8 cellular contexts compared by ENCODE assay signal in the genomic region with DNA sequence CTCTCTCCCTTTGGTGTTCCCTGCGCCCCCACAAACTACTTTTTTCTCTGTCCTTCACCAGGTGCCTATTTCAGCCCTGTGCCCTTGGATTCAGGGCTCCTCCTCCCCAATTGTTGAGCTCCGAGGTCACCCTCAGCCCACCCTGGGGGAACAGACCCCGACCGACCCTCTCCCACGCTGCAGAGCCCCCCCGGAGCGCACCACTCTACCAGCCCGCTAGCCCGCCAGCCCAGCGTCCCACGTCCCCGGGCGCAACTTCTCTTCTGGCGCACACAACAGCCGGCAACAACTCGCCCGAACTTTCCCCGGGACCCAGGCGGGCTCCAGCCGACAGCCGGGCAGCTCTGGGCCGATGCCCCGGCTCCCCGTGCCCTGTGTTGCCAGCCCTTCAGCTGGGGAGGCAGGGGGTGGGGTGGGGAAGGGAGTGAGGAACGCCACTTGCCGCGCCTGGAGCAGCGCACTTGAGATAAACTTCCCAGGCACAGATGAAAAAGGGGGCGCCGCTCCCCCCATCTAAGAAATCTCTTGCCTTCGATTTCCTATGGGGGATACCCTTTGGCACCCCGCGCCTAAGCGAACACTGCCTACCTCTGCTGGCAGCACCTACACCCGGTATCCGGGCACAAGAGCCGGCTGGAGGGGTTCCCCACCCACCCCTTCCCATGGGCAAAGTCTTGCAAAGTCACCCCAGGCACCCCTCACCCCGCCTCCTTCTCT. TPM values are rescaled to one million over a fixed set of nuclear protein-coding genes. Genes with fewer than 3 reads are reported as not detected.
DNase-seq lines count a peak whose midpoint lies in the region; ATAC-seq and TF ChIP-seq lines count a peak whose summit lies in the region.

No MANE protein-coding gene starts in this region.

- H3K9me3 ChIP-seq in mammary epithelial cell (replicated peaks; ENCODE audit: insufficient read depth, low read length) (no peaks in the 10 kb centered on the region), mesenchymal stem cell (ENCODE audit: control insufficient read depth, low read length) (no peaks in the 10 kb centered on the region)

- H2AK5ac ChIP-seq in mesenchymal stem cell (ENCODE audit: low read length, severe bottlenecking): no peak overlapping the region

- H3K27ac ChIP-seq in HL-60 (replicated peaks) (no peak overlapping the region), mammary epithelial cell (ENCODE audit: insufficient read depth, low read depth, low read length) (no peak overlapping the region), mesenchymal stem cell (ENCODE audit: low read length, poor library complexity, severe bottlenecking) (no peak overlapping the region)

- H2AFZ ChIP-seq in mammary epithelial cell (ENCODE audit: low read depth, low read length) (peak overlapping the region; percentile 48), mesenchymal stem cell (ENCODE audit: low read depth, low read length) (no peak overlapping the region)

- no peak overlapping the region for H2BK120ac ChIP-seq in mesenchymal stem cell (ENCODE audit: low read depth, low read length)

- peak; percentile 28 for DNase-seq in ACHN
- no peak for DNase-seq in HL-60 (ENCODE audit: low read depth in 1 of 2, low spot score in 1 of 2)
- peak; percentile 40 for DNase-seq in mammary epithelial cell
- peak; percentile 46 for DNase-seq in mesenchymal stem cell
- DNase-seq in NCI-H526 (lab: John Stamatoyannopoulos, UW): no peak
- DNase-seq in stimulated activated CD4-positive, alpha-beta T cell treated with anti-CD3 and anti-CD28 coated beads, Interleukin-15, amount 100 ng/mL, for 24 hours: no peak

- ATAC-seq in HG02981 (IDR thresholded peaks at IDR 0.05; ENCODE audit: unreplicated experiment) (no peak), HG02588 (IDR thresholded peaks at IDR 0.05; ENCODE audit: unreplicated experiment) (no peak)

- H4K20me1 ChIP-seq in mammary epithelial cell (ENCODE audit: insufficient read depth, low read length): peaks cover 3% of the 10 kb centered on the region

- dilution Hi-C loops in mammary epithelial cell (cut with HindIII; ENCODE audit: low sequenced_read_pairs): no loop called here

- CTCF ChIA-PET in mammary epithelial cell (lab: Charles Lee; ENCODE audit: low non-redundant PET): no interaction called here

- in situ Hi-C loops in ACHN (cut with HindIII; ENCODE audit: low pct_ligation_motif_present, low pct_unique_long_range_greater_than_20kb, low sequenced_read_pairs): no loop called here
- in situ Hi-C loops in mammary epithelial cell (cut with MboI; ENCODE audit: low sequenced_read_pairs in 2 of 2): no loop called here

- H3K4me2 ChIP-seq in mammary epithelial cell (ENCODE audit: insufficient read depth, low read depth, low read length) (peak overlapping the region; percentile 99), mesenchymal stem cell (ENCODE audit: low read length, poor library complexity, severe bottlenecking) (peak overlapping the region; percentile 98)

- H3K4me1 ChIP-seq in mammary epithelial cell (ENCODE audit: insufficient read depth, low read length): peaks cover 10% of the 10 kb centered on the region
- H3K4me1 ChIP-seq in mesenchymal stem cell (ENCODE audit: control insufficient read depth, insufficient read depth, low read depth, low read length): peaks cover 28% of the 10 kb centered on the region

- TF ChIP-seq CTCF in HL-60 (IDR thresholded peaks at IDR 0.05; ENCODE audit: insufficient read depth, low read length) (no peak), mammary epithelial cell (conservative IDR thresholded peaks at IDR 0.05 in 1 of 2, IDR thresholded peaks at IDR 0.05 in 1 of 2; ENCODE audit: extremely low read depth in 1 of 2, insufficient read depth in 1 of 2, low read depth in 1 of 2, low read length in 2 of 2) (no peak)

- 9% methylated on average over 9 of the region's 38 CpGs for WGBS in mammary epithelial cell (ENCODE audit: low coverage, missing lambda C conversion rate)
- 4% methylated on average over 31 of the region's 38 CpGs for WGBS in mesenchymal stem cell

- H3K4me3 ChIP-seq in HL-60 (replicated peaks; ENCODE audit: insufficient read depth, low read length): peak overlapping the region; percentile 8; the same call in 1 of the 2 replicates
- H3K4me3 ChIP-seq in mammary epithelial cell (replicated peaks in 1 of 3; ENCODE audit: insufficient read depth in 1 of 3, low read depth in 2 of 3, low read length in 3 of 3): peak overlapping the region; percentile 64 to 87 (median 80)
- H3K4me3 ChIP-seq in mesenchymal stem cell (ENCODE audit: insufficient read depth in 1 of 2, low read depth in 1 of 2, low read length in 2 of 2): peak overlapping the region; percentile 41 to 47

- H2BK5ac ChIP-seq in mesenchymal stem cell (ENCODE audit: low read depth, low read length, poor library complexity, severe bottlenecking): no peak overlapping the region

- H3K23ac ChIP-seq in mesenchymal stem cell (ENCODE audit: low read length in 2 of 2): no peak overlapping the region

- H3K27me3 ChIP-seq in HL-60 (ENCODE audit: insufficient read depth, poor library complexity, severe bottlenecking) (peaks cover 72% of the 10 kb centered on the region), mammary epithelial cell (ENCODE audit: insufficient read depth, low read length) (no peaks in the 10 kb centered on the region), mesenchymal stem cell (ENCODE audit: control insufficient read depth in 1 of 2, insufficient read depth in 1 of 2, low read length in 2 of 2) (peaks cover 76 to 78% of the 10 kb centered on the region in 2 experiments)

- H2BK12ac ChIP-seq in mesenchymal stem cell (ENCODE audit: low read length in 2 of 2): no peak overlapping the region

- intact Hi-C loops in mammary epithelial cell (cut with micrococcal nuclease): loop anchor here (1.0 to 5.0 kb wide), 6 partner anchors 37 to 265 kb away; no protein-coding TSS in a partner anchor

- no peak overlapping the region for H4K91ac ChIP-seq in mesenchymal stem cell (ENCODE audit: low read length)

- no peak overlapping the region for H4K8ac ChIP-seq in mesenchymal stem cell (ENCODE audit: low read length)

- no TSS peak for BruUV-seq in mammary epithelial cell (replicated peaks; lab: Mats Ljungman, UMichigan)

- no peaks in the 10 kb centered on the region for H3K79me1 ChIP-seq in mesenchymal stem cell (replicated peaks; ENCODE audit: low read length, poor library complexity, severe bottlenecking)

- no peak overlapping the region for H3K18ac ChIP-seq in mesenchymal stem cell (ENCODE audit: low read depth in 1 of 2, low read length in 2 of 2)

- H3K14ac ChIP-seq in mesenchymal stem cell (ENCODE audit: low read length in 2 of 2): no peak overlapping the region

- peak overlapping the region; percentile 42 for H3K9ac ChIP-seq in mammary epithelial cell (ENCODE audit: insufficient read depth, low read length)
- no peak overlapping the region for H3K9ac ChIP-seq in mesenchymal stem cell (ENCODE audit: low read length)

- no peak overlapping the region for H3K4ac ChIP-seq in mesenchymal stem cell (ENCODE audit: low read depth in 1 of 2, low read length in 2 of 2)

- H3K36me3 ChIP-seq in mammary epithelial cell (ENCODE audit: insufficient read depth, low read length) (no peaks in the 10 kb centered on the region), mesenchymal stem cell (ENCODE audit: control insufficient read depth in 1 of 2, insufficient read depth in 2 of 2, low read depth in 1 of 2, low read length in 2 of 2) (no peaks in the 10 kb centered on the region)

- H2BK15ac ChIP-seq in mesenchymal stem cell (ENCODE audit: low read depth, poor library complexity, severe bottlenecking): no peak overlapping the region

- peaks cover 13% of the 10 kb centered on the region for H3K79me2 ChIP-seq in mammary epithelial cell (ENCODE audit: insufficient read depth, low read length)

RNA-seq across cellular contexts. Expression of gene CASZ1, which starts 1.0 kb away (rescaled TPM):
- total RNA-seq in mammary epithelial cell: 10 to 100 TPM; 13.0 to 14.1 TPM
- 4.3 TPM for polyA plus RNA-seq in mammary epithelial cell
- 4.5 TPM for polyA minus RNA-seq in mammary epithelial cell
- 2.6 TPM for polyA plus RNA-seq in mesenchymal stem cell (2013, experiment 1 of 2)
- 4.0 TPM for polyA plus RNA-seq in mesenchymal stem cell (2013, experiment 2 of 2)

Comparison
In these comparisons a context has a peak if more than half of its experiments do, and no peak if none do; other contexts are left out.
1. DNase-seq: peak in ACHN (single experiment), mammary epithelial cell (single experiment) and mesenchymal stem cell (single experiment); none in HL-60 (0 of 2), NCI-H526 (0 of 2) and stimulated activated CD4-positive, alpha-beta T cell treated with anti-CD3 and anti-CD28 coated beads, Interleukin-15, amount 100 ng/mL, for 24 hours (single experiment).
2. H3K4me3 ChIP-seq: peak in every context shown above with its lines; median percentile 80 in mammary epithelial cell; 44 in mesenchymal stem cell; 8 in HL-60.